In genomic region chr16:79901522-79901921, GRCh38 we compare ENCODE assay signal across 29 cellular contexts.
"Had no signal": no experiment of that assay in that cellular context is flagged by ENCODE, and none has a peak within 500 bp of the region (broad histone marks: within the 10 kb centered on the region; RNA-seq: fewer than 3 reads in every experiment).

No MANE protein-coding gene starts in this region.

- H3K4me3 ChIP-seq: colonic mucosa, coronary artery, dorsolateral prefrontal cortex, esophagus muscularis mucosa, esophagus squamous epithelium, gastrocnemius medialis, gastroesophageal sphincter, heart left ventricle, heart right ventricle, hepatocyte had no signal

- DNase-seq: colonic mucosa; cortex of kidney; dermis blood vessel endothelial cell; dorsolateral prefrontal cortex; effector CD4-positive, alpha-beta T cell; effector CD8-positive, alpha-beta T cell; effector memory CD4-positive, alpha-beta T cell; effector memory CD8-positive, alpha-beta T cell; endodermal cell; erythroblast; esophagus squamous epithelium; foreskin fibroblast; foreskin keratinocyte; foreskin melanocyte; gastrocnemius medialis; glutamatergic neuron; head of caudate nucleus; heart left ventricle; heart right ventricle had no signal

- H3K27ac ChIP-seq: colonic mucosa, coronary artery, dorsolateral prefrontal cortex, epithelial cell of prostate, esophagus muscularis mucosa, esophagus squamous epithelium, foreskin keratinocyte, gastrocnemius medialis, gastroesophageal sphincter, heart left ventricle, heart right ventricle, hepatocyte had no signal

- ATAC-seq: effector memory CD8-positive, alpha-beta T cell; esophagus mucosa; foreskin keratinocyte; gastrocnemius medialis; gastroesophageal sphincter; heart left ventricle; heart right ventricle had no signal

- H3K9me3 Mint-ChIP-seq: dendritic cell treated with granulocyte-macrophage colony-stimulating factor and Interleukin-4, amounts not matched to agents 40 ng/mL and 50 ng/mL, for 4 days; effector memory CD8-positive, alpha-beta T cell had no signal

- H3K27me3 Mint-ChIP-seq: dendritic cell treated with granulocyte-macrophage colony-stimulating factor and Interleukin-4, amounts not matched to agents 40 ng/mL and 50 ng/mL, for 4 days had no signal

- H2AFZ ChIP-seq: hepatocyte had no signal

- H3K4me1 ChIP-seq: esophagus muscularis mucosa, foreskin keratinocyte, gastrocnemius medialis, gastroesophageal sphincter had no signal

- H3K9me3 ChIP-seq: colonic mucosa, esophagus muscularis mucosa, esophagus squamous epithelium, gastrocnemius medialis, gastroesophageal sphincter, heart right ventricle had no signal

- H3K4me3 Mint-ChIP-seq: dendritic cell treated with granulocyte-macrophage colony-stimulating factor and Interleukin-4, amounts not matched to agents 40 ng/mL and 50 ng/mL, for 4 days; effector memory CD8-positive, alpha-beta T cell; endodermal cell had no signal

- H3K27me3 ChIP-seq: colonic mucosa, esophagus squamous epithelium, foreskin keratinocyte, gastrocnemius medialis, gastroesophageal sphincter, heart left ventricle, heart right ventricle, hepatocyte had no signal

- FAIRE-seq: endometrium, endothelial cell of umbilical vein, frontal cortex had no signal

- H3K36me3 ChIP-seq: colonic mucosa, esophagus muscularis mucosa, esophagus squamous epithelium, gastrocnemius medialis, gastroesophageal sphincter, heart left ventricle, heart right ventricle had no signal

- H3K27ac Mint-ChIP-seq: dendritic cell treated with granulocyte-macrophage colony-stimulating factor and Interleukin-4, amounts not matched to agents 40 ng/mL and 50 ng/mL, for 4 days; effector memory CD8-positive, alpha-beta T cell; endodermal cell had no signal

- H3K4me2 ChIP-seq: hepatocyte had no signal

- H3K4me1 Mint-ChIP-seq: endodermal cell had no signal

- H3K79me2 ChIP-seq: hepatocyte had no signal
